In the genomic region with DNA sequence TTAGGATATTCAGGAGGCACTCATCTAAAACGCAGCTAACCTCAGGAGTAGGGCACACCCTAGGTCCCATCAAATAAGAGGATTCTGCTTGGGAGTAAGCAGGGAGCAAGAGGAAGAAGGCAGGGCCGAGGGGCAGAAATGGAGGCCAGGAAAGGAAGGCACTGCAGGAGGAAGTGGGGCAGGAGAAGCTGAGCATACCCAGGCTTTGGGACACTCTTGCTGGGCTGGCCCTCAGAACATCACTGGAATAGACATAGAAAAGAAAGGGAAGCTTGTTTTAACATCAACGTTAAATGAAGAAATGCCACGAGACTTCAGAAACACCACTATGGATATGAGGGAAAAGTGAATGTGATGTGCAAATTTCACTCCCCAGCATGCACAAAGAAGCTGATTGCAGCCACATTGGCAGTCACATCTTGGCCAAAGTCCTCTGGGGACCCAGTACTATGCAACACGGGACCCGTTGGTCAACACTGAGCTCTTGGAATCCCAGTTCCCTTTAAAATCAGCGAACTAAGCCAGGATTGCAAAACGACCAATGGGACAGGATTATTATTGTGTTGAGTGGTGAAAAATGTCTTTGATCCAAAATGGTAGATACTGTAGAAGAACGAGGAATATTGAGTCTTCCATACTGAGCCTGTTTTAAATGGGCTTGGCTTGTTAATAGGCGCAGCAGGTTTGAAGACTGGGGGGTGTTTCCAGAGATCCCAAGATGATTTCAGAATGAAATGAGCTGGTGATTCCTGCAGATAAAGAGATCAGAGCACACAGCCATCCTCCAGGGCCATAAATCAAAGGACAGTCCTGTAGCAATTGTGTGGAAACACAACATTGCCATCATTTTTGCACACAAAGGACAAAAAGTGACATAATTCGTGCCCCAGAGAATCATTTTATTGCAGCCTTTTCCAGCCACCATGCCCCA, we compare ENCODE assay signal across 12 cellular contexts.
DNase-seq lines count a peak whose midpoint lies in the region; ATAC-seq, FAIRE-seq and TF ChIP-seq lines count a peak whose summit lies in the region.
"Had no signal": no experiment of that assay in that cellular context is flagged by ENCODE, and none has a peak within 500 bp of the region (broad histone marks: within the 10 kb centered on the region; RNA-seq: fewer than 3 reads in every experiment).

No MANE protein-coding gene starts in this region.

- no peak overlapping the region for H3K4me3 Mint-ChIP-seq in T-helper 1 cell treated with Interleukin-12 subunit alpha and Interleukin-12 subunit beta and Interleukin-4 antibody, amounts not matched to agents 30 μg/mL and 1 μg/mL, for 36 hours

- H3K9me3 Mint-ChIP-seq in T-helper 1 cell treated with Interleukin-12 subunit alpha and Interleukin-12 subunit beta and Interleukin-4 antibody, amounts not matched to agents 30 μg/mL and 1 μg/mL, for 36 hours: peaks cover 5% of the 10 kb centered on the region

- H3K27ac ChIP-seq in ascending aorta (peak overlapping the region; percentile 98 to 99), kidney (ENCODE audit: low read depth in 2 of 2, low read length in 2 of 2) (no peak overlapping the region), substantia nigra (ENCODE audit: low read depth, low read length, poor library complexity, severe bottlenecking) (peak overlapping the region; percentile 58)

- ATAC-seq in GM21786 (IDR thresholded peaks at IDR 0.05; ENCODE audit: unreplicated experiment) (no peak), HG03565 (IDR thresholded peaks at IDR 0.05; ENCODE audit: unreplicated experiment) (no peak), GM21529 (IDR thresholded peaks at IDR 0.05; ENCODE audit: unreplicated experiment) (no peak)

- no peak for FAIRE-seq in kidney (lab: Jason Lieb, UNC)
- FAIRE-seq: H54 had no signal

- H3K9ac ChIP-seq in kidney (ENCODE audit: low read length in 2 of 2): no peak overlapping the region

- intact Hi-C loops in ascending aorta (cut with DNase I): no loop called here
- intact Hi-C loops in kidney (cut with DNase I): loop anchor here (10.0 kb wide), 1 partner anchor 99 kb away; no protein-coding TSS in a partner anchor

- DNase-seq in T-helper 1 cell (no peak), ascending aorta (ENCODE audit: low spot score in 2 of 2) (peak in 1 of 2 donors; percentile 75), kidney (peak; percentile 47), substantia nigra (lab: John Stamatoyannopoulos, UW) (no peak)
- DNase-seq: NCI-H526; stimulated activated naive CD4-positive, alpha-beta T cell treated with Interleukin-2 at 50 U/mL for 16 hours had no signal

- H3K4me3 ChIP-seq in ascending aorta: no peak overlapping the region
- H3K4me3 ChIP-seq in kidney (ENCODE audit: low read length in 2 of 2): no peak overlapping the region
- H3K4me3 ChIP-seq: cardiac muscle cell had no signal

- H3K27ac Mint-ChIP-seq in T-helper 1 cell treated with Interleukin-12 subunit alpha and Interleukin-12 subunit beta and Interleukin-4 antibody, amounts not matched to agents 30 μg/mL and 1 μg/mL, for 36 hours: peak overlapping the region; percentile 38

- H3K36me3 ChIP-seq in ascending aorta (no peaks in the 10 kb centered on the region), kidney (ENCODE audit: control insufficient read depth in 1 of 2, insufficient read depth in 2 of 2, low read length in 2 of 2) (no peaks in the 10 kb centered on the region)
- H3K36me3 ChIP-seq: cardiac muscle cell had no signal

- H3K36me3 Mint-ChIP-seq in T-helper 1 cell treated with Interleukin-12 subunit alpha and Interleukin-12 subunit beta and Interleukin-4 antibody, amounts not matched to agents 30 μg/mL and 1 μg/mL, for 36 hours (ENCODE audit: low read depth): peaks cover 10% of the 10 kb centered on the region

- H3K27me3 ChIP-seq in ascending aorta: no peaks in the 10 kb centered on the region
- H3K27me3 ChIP-seq: cardiac muscle cell had no signal

- H3K4me1 ChIP-seq in ascending aorta (peaks cover 7 to 36% of the 10 kb centered on the region in 2 donors), kidney (ENCODE audit: control insufficient read depth in 1 of 2, insufficient read depth in 1 of 2, low read depth in 1 of 2, low read length in 2 of 2) (peaks cover 42 to 77% of the 10 kb centered on the region in 2 donors)

- no peaks in the 10 kb centered on the region for H3K27me3 Mint-ChIP-seq in T-helper 1 cell treated with Interleukin-12 subunit alpha and Interleukin-12 subunit beta and Interleukin-4 antibody, amounts not matched to agents 30 μg/mL and 1 μg/mL, for 36 hours (ENCODE audit: low read depth)

- H3K9me3 ChIP-seq in ascending aorta: no peaks in the 10 kb centered on the region
- no peaks in the 10 kb centered on the region for H3K9me3 ChIP-seq in kidney (ENCODE audit: control insufficient read depth in 1 of 2, low read length in 2 of 2)

- no peak for TF ChIP-seq CTCF in ascending aorta (IDR thresholded peaks at IDR 0.05)
- TF ChIP-seq CTCF in kidney (IDR thresholded peaks at IDR 0.05; ENCODE audit: borderline replicate concordance, extremely low read depth, insufficient read depth): no peak

- peaks cover 85% of the 10 kb centered on the region for H3K4me1 Mint-ChIP-seq in T-helper 1 cell treated with Interleukin-12 subunit alpha and Interleukin-12 subunit beta and Interleukin-4 antibody, amounts not matched to agents 30 μg/mL and 1 μg/mL, for 36 hours (ENCODE audit: low read depth)

Comparison
In these comparisons a context has a peak if more than half of its experiments do, and no peak if none do; other contexts are left out.
1. H3K27ac ChIP-seq: peak in ascending aorta (2 of 2) and substantia nigra (single experiment); none in kidney (0 of 2).